Comparison of ENCODE assay signal across 21 cellular contexts in the genomic region with DNA sequence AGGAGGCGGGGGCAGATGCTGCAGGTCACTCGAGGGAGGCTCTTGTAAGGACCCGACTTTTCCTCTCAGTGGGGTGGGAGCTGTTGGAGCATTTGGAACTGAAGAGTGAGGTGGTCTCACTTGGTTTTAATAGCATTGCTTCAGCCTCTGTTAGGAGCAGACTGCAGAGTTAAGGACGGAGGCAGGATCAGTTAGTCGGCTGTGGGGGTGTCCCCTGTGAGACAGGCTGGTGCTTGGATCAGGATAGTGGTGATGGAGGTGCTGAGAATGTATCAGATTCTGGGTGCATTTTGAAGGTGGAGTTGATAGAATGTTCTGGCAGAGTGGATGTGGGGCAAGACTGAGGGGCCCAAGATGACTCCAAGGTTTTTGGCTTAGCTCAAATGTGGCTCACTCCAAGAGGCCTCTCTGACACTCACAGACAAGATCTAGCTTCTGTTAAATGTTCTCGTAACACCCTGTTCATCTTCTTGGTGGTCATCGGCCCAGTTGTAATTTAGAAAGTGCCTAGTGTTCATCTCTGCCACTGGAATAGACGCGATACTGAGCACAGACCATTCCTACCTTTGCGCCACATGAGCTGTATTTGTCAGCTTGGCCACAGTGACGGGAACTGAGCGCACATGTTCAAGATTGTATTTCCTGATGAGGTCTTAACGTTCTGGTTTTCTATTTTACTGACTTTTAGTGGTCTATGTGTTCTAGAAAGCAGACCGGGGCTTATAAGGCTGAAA. TPM values are rescaled to one million over a fixed set of nuclear protein-coding genes. Genes with fewer than 3 reads are reported as not detected.
DNase-seq lines count a peak whose midpoint lies in the region; ATAC-seq, FAIRE-seq and TF ChIP-seq lines count a peak whose summit lies in the region.
"Had no signal": no experiment of that assay in that cellular context is flagged by ENCODE, and none has a peak within 500 bp of the region (broad histone marks: within the 10 kb centered on the region; RNA-seq: fewer than 3 reads in every experiment).

No MANE protein-coding gene starts in this region.

- peaks cover 5 to 72% (median 42%) of the 10 kb centered on the region in 4 donors for H3K4me1 Mint-ChIP-seq in CD4-positive, CD25-positive, alpha-beta regulatory T cell
- H3K4me1 Mint-ChIP-seq in T-helper 17 cell (peaks cover 43% of the 10 kb centered on the region), progenitor cell of endocrine pancreas (ENCODE audit: low read depth) (peaks cover 6% of the 10 kb centered on the region)
- peaks cover 14 to 74% (median 59%) of the 10 kb centered on the region in 7 donors for H3K4me1 Mint-ChIP-seq in naive thymus-derived CD4-positive, alpha-beta T cell

- H3K9ac ChIP-seq in kidney (ENCODE audit: low read length in 2 of 2), result no peak overlapping the region

- no peak overlapping the region for H3K27ac ChIP-seq in CD4-positive, CD25-positive, alpha-beta regulatory T cell (ENCODE audit: insufficient read depth, low read length, poor library complexity, severe bottlenecking)
- no peak overlapping the region for H3K27ac ChIP-seq in naive thymus-derived CD4-positive, alpha-beta T cell (ENCODE audit: low read depth, low read length)
- no peak overlapping the region for H3K27ac ChIP-seq in kidney (ENCODE audit: low read depth in 2 of 2, low read length in 2 of 2)

- ATAC-seq in CD4-positive, CD25-positive, alpha-beta regulatory T cell (ENCODE audit: low read depth in 2 of 2), result no peak
- ATAC-seq in T-helper 17 cell (no peak), HG03196 (IDR thresholded peaks at IDR 0.05; ENCODE audit: unreplicated experiment) (no peak), HG02759 (IDR thresholded peaks at IDR 0.05; ENCODE audit: unreplicated experiment) (no peak)
- no peak for ATAC-seq in naive thymus-derived CD4-positive, alpha-beta T cell
- ATAC-seq: Panc1, Right ventricle myocardium inferior had no signal

- no peaks in the 10 kb centered on the region for H3K9me3 ChIP-seq in CD4-positive, CD25-positive, alpha-beta regulatory T cell (ENCODE audit: control insufficient read depth in 2 of 2, low read length in 2 of 2)
- H3K9me3 ChIP-seq in T-helper 17 cell (ENCODE audit: control insufficient read depth, low read length, poor library complexity, severe bottlenecking) (no peaks in the 10 kb centered on the region), kidney (ENCODE audit: control insufficient read depth in 1 of 2, low read length in 2 of 2) (no peaks in the 10 kb centered on the region)
- H3K9me3 ChIP-seq in naive thymus-derived CD4-positive, alpha-beta T cell (ENCODE audit: control insufficient read depth in 2 of 3, low read length in 3 of 3), result no peaks in the 10 kb centered on the region
- H3K9me3 ChIP-seq: MG63 had no signal

- H3K4me3 Mint-ChIP-seq in CD4-positive, CD25-positive, alpha-beta regulatory T cell, result peak overlapping the region in 1 of 4 donors; percentile 10
- H3K4me3 Mint-ChIP-seq in T-helper 17 cell (no peak overlapping the region), progenitor cell of endocrine pancreas (ENCODE audit: low read depth) (no peak overlapping the region)
- no peak overlapping the region for H3K4me3 Mint-ChIP-seq in naive thymus-derived CD4-positive, alpha-beta T cell

- no peaks in the 10 kb centered on the region for H3K4me1 ChIP-seq in CD4-positive, CD25-positive, alpha-beta regulatory T cell (ENCODE audit: control insufficient read depth, insufficient read depth, low read length, poor library complexity, severe bottlenecking)
- H3K4me1 ChIP-seq in naive thymus-derived CD4-positive, alpha-beta T cell (ENCODE audit: control insufficient read depth in 2 of 2, insufficient read depth in 2 of 2, low read length in 2 of 2), result no peaks in the 10 kb centered on the region
- H3K4me1 ChIP-seq in kidney (ENCODE audit: control insufficient read depth in 1 of 2, insufficient read depth in 1 of 2, low read depth in 1 of 2, low read length in 2 of 2), result peaks cover 5 to 7% of the 10 kb centered on the region in 2 donors

- FAIRE-seq in kidney (lab: Jason Lieb, UNC), result no peak
- FAIRE-seq: A204.1, GM12892, H1 had no signal

- POLR2A ChIA-PET in naive thymus-derived CD4-positive, alpha-beta T cell (lab: Charles Lee), result interaction anchor here (1.1 kb wide), 1 partner anchor 52 kb away, joined by 3 read pairs; no protein-coding TSS in a partner anchor

- H3K36me3 ChIP-seq in CD4-positive, CD25-positive, alpha-beta regulatory T cell (ENCODE audit: control insufficient read depth, insufficient read depth, low read length), result peaks cover 25% of the 10 kb centered on the region
- peaks cover 0 to 28% (median 0%) of the 10 kb centered on the region in 3 experiments for H3K36me3 ChIP-seq in naive thymus-derived CD4-positive, alpha-beta T cell (ENCODE audit: control insufficient read depth in 2 of 3, insufficient read depth in 3 of 3, low read length in 3 of 3)
- H3K36me3 ChIP-seq in kidney (ENCODE audit: control insufficient read depth in 1 of 2, insufficient read depth in 2 of 2, low read length in 2 of 2), result peaks cover 0 to 10% of the 10 kb centered on the region in 2 donors

- no peaks in the 10 kb centered on the region for H3K9me3 Mint-ChIP-seq in CD4-positive, CD25-positive, alpha-beta regulatory T cell
- H3K9me3 Mint-ChIP-seq in naive thymus-derived CD4-positive, alpha-beta T cell, result no peaks in the 10 kb centered on the region
- H3K9me3 Mint-ChIP-seq in progenitor cell of endocrine pancreas (ENCODE audit: low read depth), result no peaks in the 10 kb centered on the region

- no peak overlapping the region for H3K4me3 ChIP-seq in CD4-positive, CD25-positive, alpha-beta regulatory T cell (ENCODE audit: low read depth, low read length)
- no peak overlapping the region for H3K4me3 ChIP-seq in naive thymus-derived CD4-positive, alpha-beta T cell (ENCODE audit: low read length)
- no peak overlapping the region for H3K4me3 ChIP-seq in kidney (ENCODE audit: low read length in 2 of 2)
- H3K4me3 ChIP-seq: MG63 had no signal

- no peak for DNase-seq in CD4-positive, CD25-positive, alpha-beta regulatory T cell
- DNase-seq in T-helper 17 cell, result no peak
- no peak for DNase-seq in naive thymus-derived CD4-positive, alpha-beta T cell
- no peak for DNase-seq in progenitor cell of endocrine pancreas (ENCODE audit: low spot score, unreplicated experiment)
- DNase-seq in kidney, result no peak
- DNase-seq in putamen (ENCODE audit: low spot score), result no peak
- DNase-seq: C1 segment of cervical spinal cord, COR-L47, DMS153, MG63, NCI-H1092, NCI-H146, NCI-H2081 treated with DMSO at 0.1 percent for 48 hours, NCI-H510A treated with DMSO at 0.1 percent for 48 hours had no signal

- H3K27me3 Mint-ChIP-seq in CD4-positive, CD25-positive, alpha-beta regulatory T cell, result no peaks in the 10 kb centered on the region
- H3K27me3 Mint-ChIP-seq in T-helper 17 cell (no peaks in the 10 kb centered on the region), progenitor cell of endocrine pancreas (no peaks in the 10 kb centered on the region)
- H3K27me3 Mint-ChIP-seq in naive thymus-derived CD4-positive, alpha-beta T cell, result no peaks in the 10 kb centered on the region

- intact Hi-C loops in naive thymus-derived CD4-positive, alpha-beta T cell (cut with micrococcal nuclease), result no loop called here
- intact Hi-C loops in kidney (cut with DNase I), result no loop called here

- TF ChIP-seq CTCF in progenitor cell of endocrine pancreas (IDR thresholded peaks at IDR 0.05; ENCODE audit: unreplicated experiment) (no peak), kidney (IDR thresholded peaks at IDR 0.05; ENCODE audit: borderline replicate concordance, extremely low read depth, insufficient read depth) (no peak)

- H3K27me3 ChIP-seq in CD4-positive, CD25-positive, alpha-beta regulatory T cell (ENCODE audit: control insufficient read depth, insufficient read depth, low read length), result no peaks in the 10 kb centered on the region
- no peaks in the 10 kb centered on the region for H3K27me3 ChIP-seq in naive thymus-derived CD4-positive, alpha-beta T cell (ENCODE audit: control insufficient read depth in 2 of 2, insufficient read depth in 2 of 2, low read length in 2 of 2)
- H3K27me3 ChIP-seq: MG63 had no signal

- CTCF ChIA-PET in naive thymus-derived CD4-positive, alpha-beta T cell (lab: Charles Lee), result interaction anchor here (1.7 kb wide), 1 partner anchor 9 kb away, joined by 4 read pairs; no protein-coding TSS in a partner anchor

- H3K27ac Mint-ChIP-seq in CD4-positive, CD25-positive, alpha-beta regulatory T cell, result peak overlapping the region in 2 of 3 donors; percentile 44 to 76
- peak overlapping the region; percentile 66 for H3K27ac Mint-ChIP-seq in T-helper 17 cell
- peak overlapping the region in 6 of 9 donors; percentile 3 to 52 (median 36) for H3K27ac Mint-ChIP-seq in naive thymus-derived CD4-positive, alpha-beta T cell
- H3K27ac Mint-ChIP-seq in progenitor cell of endocrine pancreas, result peak overlapping the region; percentile 47

- peaks cover 43% of the 10 kb centered on the region for H3K36me3 Mint-ChIP-seq in CD4-positive, CD25-positive, alpha-beta regulatory T cell
- H3K36me3 Mint-ChIP-seq in T-helper 17 cell (ENCODE audit: low read depth), result peaks cover 9% of the 10 kb centered on the region
- H3K36me3 Mint-ChIP-seq in naive thymus-derived CD4-positive, alpha-beta T cell, result peaks cover 0 to 35% (median 16%) of the 10 kb centered on the region in 5 donors
- peaks cover 10% of the 10 kb centered on the region for H3K36me3 Mint-ChIP-seq in progenitor cell of endocrine pancreas (ENCODE audit: insufficient read depth)

RNA-seq across cellular contexts. Expression of a gene that starts 7.5 kb away (rescaled TPM):
- total RNA-seq in CD4-positive, CD25-positive, alpha-beta regulatory T cell, result 44.0 TPM
- 10 to 100 TPM; 46.5 to 70.3 (median 54.5) TPM for polyA plus RNA-seq in CD4-positive, CD25-positive, alpha-beta regulatory T cell
- total RNA-seq in T-helper 17 cell (10 to 100 TPM; 34.4 to 43.4 TPM), progenitor cell of endocrine pancreas (71.8 and 74.7 TPM in 2 replicates), kidney (44.8 TPM)
- 10 to 100 TPM; 30.2 to 36.9 (median 33.0) TPM for total RNA-seq in naive thymus-derived CD4-positive, alpha-beta T cell
- 10 to 100 TPM; 37.5 to 58.4 TPM for polyA plus RNA-seq in naive thymus-derived CD4-positive, alpha-beta T cell
- 52.9 TPM for polyA plus RNA-seq in kidney (ENCODE audit: insufficient read depth, low read depth, low replicate concordance)
